ENCODE assay signal across 19 cellular contexts in genomic region chr21:37047079-37047478, GRCh38. TPM values are rescaled to one million over a fixed set of nuclear protein-coding genes. Genes with fewer than 3 reads are reported as not detected.
DNase-seq lines count a peak whose midpoint lies in the region; FAIRE-seq and TF ChIP-seq lines count a peak whose summit lies in the region.
"Had no signal": no experiment of that assay in that cellular context is flagged by ENCODE, and none has a peak within 500 bp of the region (broad histone marks: within the 10 kb centered on the region; RNA-seq: fewer than 3 reads in every experiment).

No MANE protein-coding gene starts in this region.

- 80% methylated on average over 3 of the region's 4 CpGs for WGBS in suprapubic skin

- no peak for TF ChIP-seq POLR2A in suprapubic skin (IDR thresholded peaks at IDR 0.05)

- no peak overlapping the region for H3K4me3 ChIP-seq in bronchial epithelial cell (ENCODE audit: low read depth, low read length)
- no peak overlapping the region for H3K4me3 ChIP-seq in suprapubic skin
- H3K4me3 ChIP-seq: dorsolateral prefrontal cortex, SJSA1, upper lobe of right lung had no signal

- no peaks in the 10 kb centered on the region for H3K4me1 ChIP-seq in suprapubic skin
- H3K4me1 ChIP-seq: SJSA1 had no signal

- peak; percentile 18 for DNase-seq in NCI-H146 (lab: John Stamatoyannopoulos, UW)
- DNase-seq in NCI-H146 treated with DMSO at 0.1 percent for 48 hours (lab: John Stamatoyannopoulos, UW; ENCODE audit: unreplicated experiment): no peak
- DNase-seq in NCI-H187 (lab: John Stamatoyannopoulos, UW): peak; percentile 36 to 44
- peak; percentile 65 for DNase-seq in bronchial epithelial cell (ENCODE audit: low read depth)
- peak; percentile 71 for DNase-seq in renal cortical epithelial cell (ENCODE audit: low read depth)
- DNase-seq in suprapubic skin (ENCODE audit: low spot score in 2 of 2): no peak
- no peak for DNase-seq in kidney glomerular epithelial cell (lab: John Stamatoyannopoulos, UW)
- DNase-seq in NCI-H774 (lab: John Stamatoyannopoulos, UW): no peak
- DNase-seq: 8988T; C1 segment of cervical spinal cord; dorsolateral prefrontal cortex; glutamatergic neuron; NCI-H2227 treated with DMSO at 0.1 percent for 48 hours; nephron progenitor cell; stimulated activated naive B cell treated with anti-CD40 and anti-IgM and Interleukin-4, amounts not matched to agents 10 μg/mL and 1 μg/mL and 100 μg/mL, for 72 hours; upper lobe of right lung had no signal

- H3K27ac ChIP-seq in suprapubic skin: no peak overlapping the region
- H3K27ac ChIP-seq: dorsolateral prefrontal cortex, SJSA1, upper lobe of right lung had no signal

- TF ChIP-seq EP300 in suprapubic skin (IDR thresholded peaks at IDR 0.05): no peak

- no peaks in the 10 kb centered on the region for H3K27me3 ChIP-seq in bronchial epithelial cell (ENCODE audit: control insufficient read depth, insufficient read depth, low read length)
- no peaks in the 10 kb centered on the region for H3K27me3 ChIP-seq in suprapubic skin
- H3K27me3 ChIP-seq: dorsolateral prefrontal cortex, SJSA1, upper lobe of right lung had no signal

- H3K36me3 ChIP-seq in bronchial epithelial cell (ENCODE audit: control insufficient read depth, insufficient read depth, low read length) (no peaks in the 10 kb centered on the region), suprapubic skin (no peaks in the 10 kb centered on the region)
- H3K36me3 ChIP-seq: SJSA1, upper lobe of right lung had no signal

- no peaks in the 10 kb centered on the region for H3K9me3 ChIP-seq in suprapubic skin
- H3K9me3 ChIP-seq: SJSA1, upper lobe of right lung had no signal

- TF ChIP-seq CTCF in bronchial epithelial cell (IDR thresholded peaks at IDR 0.05; ENCODE audit: insufficient read depth, low read length, severe bottlenecking) (no peak), suprapubic skin (IDR thresholded peaks at IDR 0.05) (no peak)

- no peak for FAIRE-seq in bronchial epithelial cell (lab: Jason Lieb, UNC)
- FAIRE-seq: GM19239 had no signal

RNA-seq across cellular contexts. Expression of gene PIGP, which starts 25.8 kb away (rescaled TPM):
- total RNA-seq in bronchial epithelial cell: 3.2 and 4.0 TPM in 2 replicates
- total RNA-seq in renal cortical epithelial cell: 3.5 and 5.6 TPM in 2 replicates
- total RNA-seq in suprapubic skin: 10 to 100 TPM in 3 of 4 donors, 1 to 10 TPM in 1; 8.4 to 15.5 (median 13.6) TPM

RNA-seq across cellular contexts. Expression of gene TTC3, which starts 26.0 kb away (rescaled TPM):
- total RNA-seq in bronchial epithelial cell: 64.1 and 90.3 TPM in 2 replicates
- 177 and 302 TPM in 2 replicates for total RNA-seq in renal cortical epithelial cell
- total RNA-seq in suprapubic skin: 100 to 1,000 TPM in 3 of 4 donors, 10 to 100 TPM in 1; 96.5 to 195 (median 122) TPM

RNA-seq across cellular contexts. Expression of gene RIPPLY3, which starts 40.6 kb away (rescaled TPM):
- total RNA-seq in bronchial epithelial cell (under 0.01 TPM in 1 of 2 replicates, not detected in the other), renal cortical epithelial cell (0.15 and 0.69 TPM in 2 replicates), suprapubic skin (under 1 TPM in 1 of 4 donors, not detected in 3; 0.21 TPM)
- total RNA-seq: T-helper 2 cell treated with Interferon-gamma antibody and Interleukin-4, amounts not matched to agents 100 ng/mL and 5 ng/mL, for 36 hours; upper lobe of right lung had no signal

Comparison
In these comparisons a context has a peak if more than half of its experiments do, and no peak if none do; other contexts are left out.
1. DNase-seq: peak in NCI-H146 (single experiment), NCI-H187 (2 of 2), bronchial epithelial cell (single experiment) and renal cortical epithelial cell (single experiment); none in NCI-H146 treated with DMSO at 0.1 percent for 48 hours (single experiment), suprapubic skin (0 of 2), kidney glomerular epithelial cell (single experiment) and NCI-H774 (single experiment).